In the genomic region with DNA sequence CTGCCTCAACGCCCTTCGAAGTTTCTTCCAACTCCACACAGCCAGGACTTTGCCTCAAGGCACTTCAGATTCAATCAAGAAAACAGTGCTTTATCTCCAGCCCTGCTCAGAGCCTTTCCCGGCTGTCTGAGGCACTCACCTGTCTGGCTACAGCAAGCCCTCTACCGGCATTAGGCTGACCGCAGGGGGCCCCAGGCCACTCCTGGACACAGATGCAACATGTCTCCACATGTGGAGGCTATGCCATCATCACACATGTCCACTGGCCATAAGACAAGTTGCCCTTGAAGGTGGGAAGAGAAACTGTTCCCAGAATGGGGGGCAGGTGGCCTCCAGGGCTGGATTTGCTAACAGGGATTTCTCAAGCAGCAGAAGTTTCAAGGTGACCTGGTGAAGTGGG, we compare ENCODE assay signal across 8 cellular contexts. TPM values are rescaled to one million over a fixed set of nuclear protein-coding genes. Genes with fewer than 3 reads are reported as not detected.
"Had no signal": no experiment of that assay in that cellular context is flagged by ENCODE, and none has a peak within 500 bp of the region (broad histone marks: within the 10 kb centered on the region; RNA-seq: fewer than 3 reads in every experiment).

No MANE protein-coding gene starts in this region.

- H3K4me3 Mint-ChIP-seq: GM23338, H9, HFFc6 had no signal

- H3K4me3 ChIP-seq: GM23338, K562 had no signal

- ATAC-seq: GM23338, HepG2, K562 had no signal

- H3K27ac ChIP-seq: HL-60 had no signal

- H3K27ac Mint-ChIP-seq: GM23338, H9, HFFc6 had no signal

- H3K9me3 Mint-ChIP-seq: GM23338, H9, HFFc6 had no signal

- DNase-seq: H9, HCEC 1CT, HFFc6, KG1 had no signal

- H3K4me2 ChIP-seq: GM23338 had no signal

- H2AFZ ChIP-seq: GM23338 had no signal

RNA-seq across cellular contexts. Expression of a gene that starts 10.0 kb away (rescaled TPM):
- total RNA-seq: HFFc6 had no signal
